15 cellular contexts compared by ENCODE assay signal in genomic region chr3:118110196-118110595, GRCh38.
"Had no signal": no experiment of that assay in that cellular context is flagged by ENCODE, and none has a peak within 500 bp of the region (broad histone marks: within the 10 kb centered on the region; RNA-seq: fewer than 3 reads in every experiment).

No MANE protein-coding gene starts in this region.

- FAIRE-seq: endometrium had no signal

- H3K9me3 ChIP-seq: esophagus muscularis mucosa, transverse colon had no signal

- DNase-seq: activated CD4-positive, alpha-beta T cell treated with anti-CD3 and anti-CD28 coated beads for 1 hour; activated CD4-positive, alpha-beta T cell treated with anti-CD3 and anti-CD28 coated beads, Interleukin-2, amount 50 U/mL, for 48 hours; activated naive CD4-positive, alpha-beta T cell treated with anti-CD3 and anti-CD28 coated beads, Interleukin-2, amount 50 U/mL, for 16 hours; caudate nucleus; hypothalamus; nephron progenitor cell; right cardiac atrium; stimulated activated CD4-positive, alpha-beta T cell treated with anti-CD3 and anti-CD28 coated beads, Interleukin-4, amount 100 ng/mL, for 4 hours; stimulated activated CD8-positive, alpha-beta memory T cell treated with anti-CD3 and anti-CD28 coated beads, Interleukin-4, amount 100 ng/mL, for 48 hours; stimulated activated naive CD4-positive, alpha-beta T cell treated with Interleukin-2 at 50 U/mL for 16 hours; substantia nigra; transverse colon had no signal

- H3K36me3 ChIP-seq: esophagus muscularis mucosa, transverse colon had no signal

- H3K27me3 ChIP-seq: esophagus muscularis mucosa, transverse colon had no signal

- H3K27ac ChIP-seq: esophagus muscularis mucosa, skin epidermis, transverse colon had no signal

- H3K4me3 ChIP-seq: esophagus muscularis mucosa, skin epidermis, transverse colon had no signal

- H3K4me1 ChIP-seq: esophagus muscularis mucosa, transverse colon had no signal

- ATAC-seq: right cardiac atrium had no signal
